In the genomic region with DNA sequence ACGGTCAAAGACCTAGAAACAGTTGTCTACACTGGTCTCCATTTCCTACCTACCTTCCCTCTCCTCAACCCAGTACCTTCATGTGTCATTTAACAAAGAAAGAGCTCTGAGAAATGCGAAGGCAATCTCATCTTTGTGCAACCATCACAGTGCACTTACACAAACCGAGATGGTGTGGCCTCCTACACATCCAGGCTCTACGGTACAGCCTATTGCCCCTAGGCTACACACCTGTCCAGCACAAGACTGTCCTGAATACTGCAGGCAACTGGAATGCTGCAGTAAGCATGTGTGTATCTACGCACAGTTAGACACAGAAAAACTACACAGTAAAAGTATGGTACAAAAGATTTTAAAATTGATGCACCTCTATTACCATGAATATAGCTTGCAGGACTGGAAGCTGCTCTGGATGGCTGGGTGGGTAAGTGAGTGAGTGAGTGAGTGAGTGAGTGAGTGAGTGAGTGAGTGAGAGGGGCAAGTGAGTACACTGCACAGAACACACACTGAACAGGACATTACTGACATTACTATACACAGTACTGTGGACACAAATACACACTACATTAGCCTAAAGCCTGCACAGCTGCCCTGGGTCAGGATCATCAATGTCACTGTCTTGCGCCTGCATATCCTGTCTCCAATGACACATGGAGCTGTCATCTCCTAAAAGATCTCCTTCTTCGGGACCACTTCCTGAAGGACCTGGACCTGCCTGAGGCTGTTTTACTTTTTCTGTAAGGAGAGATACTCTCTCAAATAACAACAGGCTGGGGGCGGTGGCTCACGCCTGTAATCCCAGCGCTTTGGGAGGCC, we compare ENCODE assay signal across 2 cellular contexts.
TF ChIP-seq lines count a peak whose summit lies in the region.

No MANE protein-coding gene starts in this region.

TF ChIP-seq in A549, 52 proteins besides CTCF, POLR2A, EP300 and RAD21:
- TF ChIP-seq POLR2AphosphoS2 (conservative IDR thresholded peaks at IDR 0.05; ENCODE audit: low read length) (peak; percentile 86; the same call in 1 of the 2 replicates), BHLHE40 (IDR thresholded peaks at IDR 0.05; ENCODE audit: low read depth, low read length) (no peak)

TF ChIP-seq in IMR-90, 13 proteins besides CTCF, POLR2A, EP300 and RAD21:
- TF ChIP-seq MAFK (IDR thresholded peaks at IDR 0.05; ENCODE audit: low read depth, low read length) (no peak), BHLHE40 (IDR thresholded peaks at IDR 0.05; ENCODE audit: low read depth, low read length) (no peak), CHD1 (IDR thresholded peaks at IDR 0.05; ENCODE audit: low read depth, low read length) (no peak), MXI1 (IDR thresholded peaks at IDR 0.05; ENCODE audit: borderline replicate concordance, low read depth, low read length) (no peak), MAZ (IDR thresholded peaks at IDR 0.05; ENCODE audit: borderline replicate concordance, low read depth, low read length) (no peak), NFE2L2 (IDR thresholded peaks at IDR 0.05; ENCODE audit: low read depth, low read length) (no peak)
TF ChIP-seq in IMR-90: peak in this region for 0.
